In the genomic region with DNA sequence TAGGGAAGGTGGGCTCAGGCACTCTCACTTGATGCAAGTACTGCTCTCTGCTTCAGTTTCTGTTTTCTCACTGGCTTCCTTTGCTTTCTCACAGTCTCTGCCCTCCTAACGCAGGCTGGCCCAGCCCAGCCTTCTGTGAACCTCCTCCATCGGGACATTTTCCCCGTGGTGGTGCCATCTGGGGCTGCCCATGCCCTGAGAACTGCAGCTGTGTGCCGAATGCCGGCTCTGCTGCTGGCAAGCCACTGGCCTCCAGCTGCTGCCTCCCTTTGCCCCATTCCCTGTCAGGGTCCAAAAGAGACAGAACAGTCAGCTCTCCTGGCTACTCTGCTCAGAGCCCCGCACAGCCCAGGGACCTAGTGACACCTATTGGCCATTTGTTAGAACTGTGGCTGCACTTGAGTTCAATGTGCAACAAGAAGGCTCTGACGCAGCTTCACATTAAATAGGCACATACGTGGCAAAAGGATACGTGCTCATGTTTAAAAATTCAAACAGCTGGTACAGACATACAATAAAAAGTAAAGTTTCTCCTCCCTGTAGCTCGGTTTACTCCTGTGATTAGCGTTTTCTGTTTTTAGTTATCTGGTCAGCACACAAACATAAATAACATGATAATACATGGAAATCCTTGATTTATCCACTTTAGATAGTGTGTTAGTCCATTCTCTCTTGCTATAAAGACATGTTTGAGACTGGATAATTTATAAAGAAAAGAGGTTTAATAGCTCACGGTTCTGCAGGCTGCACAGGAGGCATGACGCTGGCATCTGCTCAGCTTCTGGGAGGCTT, we compare ENCODE assay signal across 9 cellular contexts. TPM values are rescaled to one million over a fixed set of nuclear protein-coding genes. Genes with fewer than 3 reads are reported as not detected.
DNase-seq lines count a peak whose midpoint lies in the region; ATAC-seq, FAIRE-seq and TF ChIP-seq lines count a peak whose summit lies in the region.
"Had no signal": no experiment of that assay in that cellular context is flagged by ENCODE, and none has a peak within 500 bp of the region (broad histone marks: within the 10 kb centered on the region; RNA-seq: fewer than 3 reads in every experiment).

No MANE protein-coding gene starts in this region.

- in situ Hi-C loops in GM13977 (cut with MboI; ENCODE audit: low pct_unique_long_range_greater_than_20kb, low sequenced_read_pairs, unreplicated experiment): no loop called here

- CTCF ChIA-PET in activated CD4-positive, alpha-beta T cell treated with anti-CD3 and anti-CD28 coated beads, Interleukin-2, amount 10 ng/mL, durations not matched to agents 7 days and 5 days (lab: Charles Lee): interaction anchor here (1.0 kb wide), 1 partner anchor 11 kb away, joined by 4 read pairs; no protein-coding TSS in a partner anchor

- H3K27me3 Mint-ChIP-seq in activated CD4-positive, alpha-beta T cell treated with anti-CD3 and anti-CD28 coated beads, Interleukin-2, amount 10 ng/mL, durations not matched to agents 7 days and 5 days: peaks cover 10% of the 10 kb centered on the region

- H3K9me3 Mint-ChIP-seq in activated CD4-positive, alpha-beta T cell treated with anti-CD3 and anti-CD28 coated beads, Interleukin-2, amount 10 ng/mL, durations not matched to agents 7 days and 5 days: no peaks in the 10 kb centered on the region

- H3K9me3 ChIP-seq in BE2C: no peaks in the 10 kb centered on the region
- no peaks in the 10 kb centered on the region for H3K9me3 ChIP-seq in pancreas

- H3K4me1 ChIP-seq in BE2C (no peaks in the 10 kb centered on the region), pancreas (no peaks in the 10 kb centered on the region)

- H3K4me3 ChIP-seq in BE2C (ENCODE audit: low read depth, low read length) (no peak overlapping the region), pancreas (no peak overlapping the region)

- 29 to 34% methylated on average over 13 of the region's 13 CpGs for WGBS in pancreas, 2 donors

- intact Hi-C loops in pancreas (cut with DNase I): no loop called here

- no peak overlapping the region for H3K27ac ChIP-seq in pancreas

- DNase-seq in BE2C (peak; percentile 56), GM13977 (ENCODE audit: low spot score) (peak; percentile 76), NCI-H1694 treated with DMSO at 0.1 percent for 48 hours (lab: John Stamatoyannopoulos, UW) (peak; percentile 21), globus pallidus (ENCODE audit: low spot score) (peak; percentile 58), pancreas (peak in 5 of 6 donors; percentile 26 to 75 (median 52)), cerebellar nuclear complex (lab: John Stamatoyannopoulos, UW) (no peak)
- DNase-seq in activated CD4-positive, alpha-beta T cell treated with anti-CD3 and anti-CD28 coated beads, Interleukin-2, amount 10 ng/mL, durations not matched to agents 7 days and 5 days: peak; percentile 34

- POLR2A ChIA-PET in activated CD4-positive, alpha-beta T cell treated with anti-CD3 and anti-CD28 coated beads, Interleukin-2, amount 10 ng/mL, durations not matched to agents 7 days and 5 days (lab: Charles Lee): no interaction called here

- FAIRE-seq in pancreas (lab: Jason Lieb, UNC): no peak

- H3K36me3 Mint-ChIP-seq in activated CD4-positive, alpha-beta T cell treated with anti-CD3 and anti-CD28 coated beads, Interleukin-2, amount 10 ng/mL, durations not matched to agents 7 days and 5 days (ENCODE audit: low read depth): no peaks in the 10 kb centered on the region

- TF ChIP-seq CTCF in BE2C (IDR thresholded peaks at IDR 0.05; ENCODE audit: low read depth, low read length) (peak; percentile 92), GM13977 (IDR thresholded peaks at IDR 0.05; ENCODE audit: extremely low read depth, insufficient read depth, missing control alignments) (peak; percentile 92), pancreas (IDR thresholded peaks at IDR 0.05) (peak; percentile 45 to 64 (median 58))

- no peaks in the 10 kb centered on the region for H3K4me1 Mint-ChIP-seq in activated CD4-positive, alpha-beta T cell treated with anti-CD3 and anti-CD28 coated beads, Interleukin-2, amount 10 ng/mL, durations not matched to agents 7 days and 5 days

- no peak overlapping the region for H3K4me3 Mint-ChIP-seq in activated CD4-positive, alpha-beta T cell treated with anti-CD3 and anti-CD28 coated beads, Interleukin-2, amount 10 ng/mL, durations not matched to agents 7 days and 5 days

- H3K27ac Mint-ChIP-seq in activated CD4-positive, alpha-beta T cell treated with anti-CD3 and anti-CD28 coated beads, Interleukin-2, amount 10 ng/mL, durations not matched to agents 7 days and 5 days: no peak overlapping the region

- H3K27me3 ChIP-seq in BE2C (no peaks in the 10 kb centered on the region; the same call in 1 of the 2 replicates), pancreas (no peaks in the 10 kb centered on the region)

- H3K36me3 ChIP-seq in BE2C (no peaks in the 10 kb centered on the region), pancreas (no peaks in the 10 kb centered on the region)

- peak; percentile 90 for ATAC-seq in HG02759 (IDR thresholded peaks at IDR 0.05; ENCODE audit: unreplicated experiment)
- ATAC-seq in pancreas: peak; percentile 77 to 99 (median 94)

RNA-seq across cellular contexts. Expression of a gene that starts 46.6 kb away (rescaled TPM):
- polyA plus RNA-seq in BE2C (2012; ENCODE audit: insufficient read depth, insufficient read length, low read depth): not detected
- not detected for total RNA-seq in activated CD4-positive, alpha-beta T cell treated with anti-CD3 and anti-CD28 coated beads, Interleukin-2, amount 10 ng/mL, durations not matched to agents 7 days and 5 days
- 1 to 10 TPM in 1 of 6 donors, under 1 TPM in 3, not detected in 2; 0.05 to 1.4 (median 0.10) TPM for total RNA-seq in pancreas
- polyA plus RNA-seq in pancreas: under 1 TPM in 1 of 2 donors, not detected in 1; 0.02 TPM
- total RNA-seq: T-helper 1 cell treated with Interleukin-12 subunit alpha and Interleukin-12 subunit beta and Interleukin-4 antibody, amounts not matched to agents 30 ng/mL and 1 ng/mL, for 36 hours had no signal

Comparison
In these comparisons a context has a peak if more than half of its experiments do, and no peak if none do; other contexts are left out.
1. DNase-seq: peak in BE2C (single experiment), GM13977 (single experiment), NCI-H1694 treated with DMSO at 0.1 percent for 48 hours (single experiment), activated CD4-positive, alpha-beta T cell treated with anti-CD3 and anti-CD28 coated beads, Interleukin-2, amount 10 ng/mL, durations not matched to agents 7 days and 5 days (single experiment), globus pallidus (single experiment) and pancreas (5 of 6); none in cerebellar nuclear complex (0 of 2).
2. Peak in every context shown above with its lines, with median percentiles within 50 percentile points of each other: CTCF ChIP-seq.